Comparison of ENCODE assay signal across 26 cellular contexts in genomic region chr9:10704720-10705119, GRCh38.
A peak's percentile ranks its signal among the peaks of the same experiment; 100 is the strongest.
DNase-seq lines count a peak whose midpoint lies in the region; ATAC-seq, FAIRE-seq and TF ChIP-seq lines count a peak whose summit lies in the region.
"Had no signal": no experiment of that assay in that cellular context is flagged by ENCODE, and none has a peak within 500 bp of the region (broad histone marks: within the 10 kb centered on the region; RNA-seq: fewer than 3 reads in every experiment).

No MANE protein-coding gene starts in this region.

- no peaks in the 10 kb centered on the region for H3K36me3 Mint-ChIP-seq in astrocyte (ENCODE audit: low read depth, unreplicated experiment)
- no peaks in the 10 kb centered on the region for H3K36me3 Mint-ChIP-seq in endothelial cell (ENCODE audit: low read depth, unreplicated experiment)
- H3K36me3 Mint-ChIP-seq: activated naive CD4-positive, alpha-beta T cell treated with anti-CD3 and anti-CD28 coated beads, Interleukin-2, amount 50 U/mL, for 24 hours; CD14-positive monocyte had no signal

- H4K5ac ChIP-seq in mesendoderm (ENCODE audit: low read length), result no peak overlapping the region

- H2BK120ac ChIP-seq in mesendoderm (ENCODE audit: low read depth, low read length), result no peak overlapping the region

- no peak overlapping the region for H3K4me3 ChIP-seq in astrocyte (ENCODE audit: insufficient read depth, low read depth, low read length)
- no peak overlapping the region for H3K4me3 ChIP-seq in mesendoderm (ENCODE audit: low read length)
- H3K4me3 ChIP-seq: ascending aorta, colonic mucosa, GM12878, skin epidermis had no signal

- no peak overlapping the region for H2BK5ac ChIP-seq in mesendoderm (ENCODE audit: low read length)

- H4K8ac ChIP-seq in mesendoderm (ENCODE audit: low read depth, low read length), result no peak overlapping the region

- H3K4me2 ChIP-seq in astrocyte (ENCODE audit: low read length) (peak overlapping the region; percentile 7), mesendoderm (ENCODE audit: low read length) (no peak overlapping the region)

- no peak for TF ChIP-seq CTCF in astrocyte (IDR thresholded peaks at IDR 0.05; ENCODE audit: insufficient read depth, low read depth, low read length)
- TF ChIP-seq CTCF in endothelial cell (IDR thresholded peaks at IDR 0.05; ENCODE audit: unreplicated experiment), result no peak

- H3K4me1 ChIP-seq in astrocyte (ENCODE audit: insufficient read depth, low read length) (no peaks in the 10 kb centered on the region), mesendoderm (ENCODE audit: control insufficient read depth, low read depth, low read length) (no peaks in the 10 kb centered on the region)
- H3K4me1 ChIP-seq: ascending aorta, colonic mucosa, parathyroid adenoma had no signal

- H3K27ac ChIP-seq in astrocyte (ENCODE audit: low read depth, low read length), result no peak overlapping the region
- no peak overlapping the region for H3K27ac ChIP-seq in mesendoderm (ENCODE audit: low read depth, low read length)
- H3K27ac ChIP-seq: ascending aorta, colonic mucosa, parathyroid adenoma, skin epidermis had no signal

- no peak overlapping the region for H2BK15ac ChIP-seq in mesendoderm (replicated peaks; ENCODE audit: low read depth)

- H3K4me3 Mint-ChIP-seq in astrocyte (ENCODE audit: unreplicated experiment) (no peak overlapping the region), endothelial cell (ENCODE audit: unreplicated experiment) (no peak overlapping the region)
- H3K4me3 Mint-ChIP-seq: activated naive CD4-positive, alpha-beta T cell treated with anti-CD3 and anti-CD28 coated beads, Interleukin-2, amount 50 U/mL, for 24 hours; CD14-positive monocyte; endodermal cell; H9; natural killer cell treated with Interleukin-12 subunit alpha and Interleukin-12 subunit beta and Interleukin-15 and Interleukin-18, amount 100 ng/mL, for 72 hours had no signal

- FAIRE-seq in H54 (lab: Jason Lieb, UNC) (peak; percentile 88), astrocyte (lab: Jason Lieb, UNC) (no peak)
- FAIRE-seq: GM12878 had no signal

- H3K27ac Mint-ChIP-seq in astrocyte (ENCODE audit: unreplicated experiment) (peak overlapping the region; percentile 70), endothelial cell (ENCODE audit: unreplicated experiment) (no peak overlapping the region)
- H3K27ac Mint-ChIP-seq: activated naive CD4-positive, alpha-beta T cell treated with anti-CD3 and anti-CD28 coated beads, Interleukin-2, amount 50 U/mL, for 24 hours; CD14-positive monocyte; endodermal cell; H9; natural killer cell treated with Interleukin-12 subunit alpha and Interleukin-12 subunit beta and Interleukin-15 and Interleukin-18, amount 100 ng/mL, for 72 hours had no signal

- H3K4me1 Mint-ChIP-seq in astrocyte (ENCODE audit: low read depth, unreplicated experiment) (peaks cover 13% of the 10 kb centered on the region), endothelial cell (ENCODE audit: unreplicated experiment) (no peaks in the 10 kb centered on the region)
- H3K4me1 Mint-ChIP-seq: activated naive CD4-positive, alpha-beta T cell treated with anti-CD3 and anti-CD28 coated beads, Interleukin-2, amount 50 U/mL, for 24 hours; CD14-positive monocyte had no signal

- no peaks in the 10 kb centered on the region for H3K36me3 ChIP-seq in astrocyte (ENCODE audit: insufficient read depth, low read length)
- H3K36me3 ChIP-seq in mesendoderm (ENCODE audit: control insufficient read depth, insufficient read depth, low read length), result no peaks in the 10 kb centered on the region
- H3K36me3 ChIP-seq: ascending aorta, colonic mucosa had no signal

- DNase-seq in H54 (ENCODE audit: insufficient read length, low spot score) (peak; percentile 6), astrocyte (ENCODE audit: low read depth) (peak; percentile 33), glomerular visceral epithelial cell (ENCODE audit: extremely low spot score) (peak; percentile 48), mesendoderm (peak; percentile 54), NCI-H1048 (lab: John Stamatoyannopoulos, UW) (no peak), endothelial cell (ENCODE audit: low spot score) (no peak)
- DNase-seq: colonic mucosa; endodermal cell; H9; hippocampal formation; left cardiac atrium; midbrain; NCI-H146; NCI-H526 treated with DMSO at 0.1 percent for 48 hours; Right ventricle myocardium superior; stimulated activated CD4-positive, alpha-beta T cell treated with anti-CD3 and anti-CD28 coated beads, Interleukin-2, amount 100 ng/mL, for 24 hours; stimulated activated naive CD4-positive, alpha-beta T cell treated with Interleukin-2 at 50 U/mL for 16 hours had no signal

- no peak overlapping the region for H3K4ac ChIP-seq in mesendoderm (ENCODE audit: low read depth, low read length)

- H3K9me3 ChIP-seq in astrocyte (ENCODE audit: insufficient read depth, low read depth, low read length), result no peaks in the 10 kb centered on the region
- H3K9me3 ChIP-seq: ascending aorta, colonic mucosa had no signal

- no peak for TF ChIP-seq POLR2A in H54 (IDR thresholded peaks at IDR 0.05; ENCODE audit: low read depth, low read length)

- H3K9ac ChIP-seq in astrocyte (ENCODE audit: low read length) (no peak overlapping the region), mesendoderm (ENCODE audit: low read length) (no peak overlapping the region)
- H3K9ac ChIP-seq: parathyroid adenoma had no signal

- H3K79me2 ChIP-seq in astrocyte (ENCODE audit: insufficient read depth, low read length) (no peaks in the 10 kb centered on the region), mesendoderm (ENCODE audit: control insufficient read depth, insufficient read depth, low read length) (no peaks in the 10 kb centered on the region)
- H3K79me2 ChIP-seq: parathyroid adenoma had no signal

- H2AFZ ChIP-seq in astrocyte (ENCODE audit: low read depth, low read length), result no peak overlapping the region
- H2AFZ ChIP-seq: parathyroid adenoma had no signal

- no peak for ATAC-seq in HG03442 (IDR thresholded peaks at IDR 0.05; ENCODE audit: unreplicated experiment)
- no peak for ATAC-seq in HG03139 (IDR thresholded peaks at IDR 0.05; ENCODE audit: unreplicated experiment)
- ATAC-seq: GM12878; left cardiac atrium; natural killer cell treated with Interleukin-12 subunit alpha and Interleukin-12 subunit beta and Interleukin-15 and Interleukin-18, amount 100 ng/mL, for 72 hours had no signal

- H3K23ac ChIP-seq in mesendoderm (ENCODE audit: low read length), result no peak overlapping the region

- no peaks in the 10 kb centered on the region for H3K9me3 Mint-ChIP-seq in astrocyte (ENCODE audit: unreplicated experiment)
- H3K9me3 Mint-ChIP-seq in endothelial cell (ENCODE audit: unreplicated experiment), result no peaks in the 10 kb centered on the region
- H3K9me3 Mint-ChIP-seq: activated naive CD4-positive, alpha-beta T cell treated with anti-CD3 and anti-CD28 coated beads, Interleukin-2, amount 50 U/mL, for 24 hours; endodermal cell; H9 had no signal

- H2AK5ac ChIP-seq in mesendoderm (ENCODE audit: low read length), result no peak overlapping the region

- no peak overlapping the region for H3K18ac ChIP-seq in mesendoderm (ENCODE audit: low read length)

- H3K27me3 Mint-ChIP-seq in astrocyte (ENCODE audit: low read depth, unreplicated experiment), result no peaks in the 10 kb centered on the region
- H3K27me3 Mint-ChIP-seq in endothelial cell (ENCODE audit: unreplicated experiment), result peaks cover 1% of the 10 kb centered on the region
- H3K27me3 Mint-ChIP-seq: activated naive CD4-positive, alpha-beta T cell treated with anti-CD3 and anti-CD28 coated beads, Interleukin-2, amount 50 U/mL, for 24 hours; natural killer cell treated with Interleukin-12 subunit alpha and Interleukin-12 subunit beta and Interleukin-15 and Interleukin-18, amount 100 ng/mL, for 72 hours had no signal

- H3K79me1 ChIP-seq in mesendoderm (ENCODE audit: low read length), result no peaks in the 10 kb centered on the region

- no peaks in the 10 kb centered on the region for H3K27me3 ChIP-seq in astrocyte (ENCODE audit: insufficient read depth, low read length)
- H3K27me3 ChIP-seq in mesendoderm (ENCODE audit: insufficient read depth, low read length, poor library complexity), result no peaks in the 10 kb centered on the region
- H3K27me3 ChIP-seq: ascending aorta, colonic mucosa had no signal

- H3K56ac ChIP-seq in mesendoderm (ENCODE audit: low read length), result no peak overlapping the region

- no peaks in the 10 kb centered on the region for H4K20me1 ChIP-seq in astrocyte (ENCODE audit: insufficient read depth, low read length)

Comparison
In these comparisons a context has a peak if more than half of its experiments do, and no peak if none do; other contexts are left out.
1. DNase-seq: peak in H54 (single experiment), astrocyte (single experiment), glomerular visceral epithelial cell (single experiment) and mesendoderm (single experiment); none in NCI-H1048 (single experiment) and endothelial cell (single experiment).